ENCODE assay signal across 16 cellular contexts in genomic region chr3:137695351-137695750, GRCh38.
DNase-seq lines count a peak whose midpoint lies in the region; ATAC-seq and TF ChIP-seq lines count a peak whose summit lies in the region.
"Had no signal": no experiment of that assay in that cellular context is flagged by ENCODE, and none has a peak within 500 bp of the region (broad histone marks: within the 10 kb centered on the region; RNA-seq: fewer than 3 reads in every experiment).

No MANE protein-coding gene starts in this region.

- H3K18ac ChIP-seq in mesendoderm (ENCODE audit: low read length) = peak overlapping the region; percentile 51

- no peak overlapping the region for H2BK5ac ChIP-seq in mesendoderm (ENCODE audit: low read length)

- peaks cover 16% of the 10 kb centered on the region for H3F3A ChIP-seq in neural progenitor cell (ENCODE audit: low read depth)

- H3K27ac Mint-ChIP-seq in neural progenitor cell = peak overlapping the region; percentile 67
- H3K27ac Mint-ChIP-seq: CD4-positive, alpha-beta memory T cell; H9 had no signal

- ATAC-seq in GM21717 (IDR thresholded peaks at IDR 0.05; ENCODE audit: unreplicated experiment) (no peak), GM21526 (IDR thresholded peaks at IDR 0.05; ENCODE audit: low FRiP score, unreplicated experiment) (no peak), HG03139 (IDR thresholded peaks at IDR 0.05; ENCODE audit: unreplicated experiment) (no peak)
- ATAC-seq: HCT116 had no signal

- H3K36me3 Mint-ChIP-seq in neural progenitor cell = no peaks in the 10 kb centered on the region
- H3K36me3 Mint-ChIP-seq: CD4-positive, alpha-beta memory T cell had no signal

- H3K9ac ChIP-seq in NT2/D1 (ENCODE audit: insufficient read length, low read depth) (no peak overlapping the region), mesendoderm (ENCODE audit: low read length) (no peak overlapping the region), neural progenitor cell (no peak overlapping the region)

- no peak overlapping the region for H2AFZ ChIP-seq in neural progenitor cell (replicated peaks)

- H3K79me1 ChIP-seq in mesendoderm (ENCODE audit: low read length) = no peaks in the 10 kb centered on the region

- no peak overlapping the region for H3K4me3 ChIP-seq in NT2/D1 (ENCODE audit: insufficient read length, low read depth)
- H3K4me3 ChIP-seq in iPS-18c (ENCODE audit: insufficient read depth, low read depth, low read length) = 0 out of 2 replicates have a peak overlapping the region, but pooled peaks have one; percentile 1
- no peak overlapping the region for H3K4me3 ChIP-seq in mesendoderm (ENCODE audit: low read length)
- H3K4me3 ChIP-seq in neural progenitor cell = no peak overlapping the region

- DNase-seq in NT2/D1 (ENCODE audit: low read depth, low spot score) (peak; percentile 56), mesendoderm (peak; percentile 28), neural progenitor cell (ENCODE audit: low spot score) (no peak), NCI-H526 treated with DMSO at 0.1 percent for 48 hours (lab: John Stamatoyannopoulos, UW) (no peak)
- DNase-seq: C1 segment of cervical spinal cord; Calu3; CD4-positive, alpha-beta memory T cell; COR-L47; DMS153; DND-41; H9 had no signal

- H2BK15ac ChIP-seq in mesendoderm (replicated peaks; ENCODE audit: low read depth) = no peak overlapping the region

- H3K4me1 ChIP-seq in NT2/D1 (ENCODE audit: insufficient read depth, insufficient read length) = peaks cover 4% of the 10 kb centered on the region
- H3K4me1 ChIP-seq in mesendoderm (ENCODE audit: control insufficient read depth, low read depth, low read length) = peaks cover 3% of the 10 kb centered on the region
- H3K4me1 ChIP-seq in neural progenitor cell = peaks cover 25% of the 10 kb centered on the region

- H3K36me3 ChIP-seq in NT2/D1 (ENCODE audit: insufficient read depth, insufficient read length, low read length) = no peaks in the 10 kb centered on the region
- H3K36me3 ChIP-seq in mesendoderm (ENCODE audit: control insufficient read depth, insufficient read depth, low read length) = no peaks in the 10 kb centered on the region
- H3K36me3 ChIP-seq in neural progenitor cell = no peaks in the 10 kb centered on the region

- H3K27ac ChIP-seq in mesendoderm (ENCODE audit: low read depth, low read length) = no peak overlapping the region
- no peak overlapping the region for H3K27ac ChIP-seq in neural progenitor cell

- H3K4me1 Mint-ChIP-seq in neural progenitor cell = peaks cover 28% of the 10 kb centered on the region
- H3K4me1 Mint-ChIP-seq: CD4-positive, alpha-beta memory T cell had no signal

- no peaks in the 10 kb centered on the region for H3K9me3 Mint-ChIP-seq in neural progenitor cell
- H3K9me3 Mint-ChIP-seq: H9 had no signal

- H3K4me2 ChIP-seq in mesendoderm (ENCODE audit: low read length) (no peak overlapping the region), neural progenitor cell (no peak overlapping the region)

- WGBS in mesendoderm (ENCODE audit: extremely low coverage, insufficient coverage, low lambda C conversion rate) = no CpG with 5 or more reads among the region's 6 CpGs

- no peak overlapping the region for H3K4ac ChIP-seq in mesendoderm (ENCODE audit: low read depth, low read length)

- H3K27me3 ChIP-seq in NT2/D1 (ENCODE audit: insufficient read depth, insufficient read length) (peaks cover 26% of the 10 kb centered on the region), mesendoderm (ENCODE audit: insufficient read depth, low read length, poor library complexity) (no peaks in the 10 kb centered on the region), neural progenitor cell (peaks cover 7% of the 10 kb centered on the region)

- no peak overlapping the region for H4K8ac ChIP-seq in mesendoderm (ENCODE audit: low read depth, low read length)

- no peak overlapping the region for H2AK5ac ChIP-seq in mesendoderm (ENCODE audit: low read length)

- H3K23ac ChIP-seq in mesendoderm (ENCODE audit: low read length) = no peak overlapping the region

- H3K56ac ChIP-seq in mesendoderm (ENCODE audit: low read length) = no peak overlapping the region

- no peak overlapping the region for H2BK120ac ChIP-seq in mesendoderm (ENCODE audit: low read depth, low read length)

- peaks cover 5% of the 10 kb centered on the region for H3K27me3 Mint-ChIP-seq in neural progenitor cell (ENCODE audit: insufficient read depth, low read depth)
- H3K27me3 Mint-ChIP-seq: CD4-positive, alpha-beta memory T cell had no signal

- H3K4me3 Mint-ChIP-seq in neural progenitor cell = no peak overlapping the region
- H3K4me3 Mint-ChIP-seq: CD4-positive, alpha-beta memory T cell; H9 had no signal

- TF ChIP-seq CTCF in neural progenitor cell (IDR thresholded peaks at IDR 0.05) = no peak

- H4K5ac ChIP-seq in mesendoderm (ENCODE audit: low read length) = no peak overlapping the region

- no peaks in the 10 kb centered on the region for H4K20me1 ChIP-seq in neural progenitor cell (ENCODE audit: low read depth)

- H3K9me3 ChIP-seq in NT2/D1 (ENCODE audit: insufficient read depth, low read length) (no peaks in the 10 kb centered on the region), iPS-18c (ENCODE audit: control insufficient read depth, insufficient read depth, low read length) (no peaks in the 10 kb centered on the region), neural progenitor cell (ENCODE audit: low read depth) (no peaks in the 10 kb centered on the region)

- H3K79me2 ChIP-seq in mesendoderm (ENCODE audit: control insufficient read depth, insufficient read depth, low read length) (no peaks in the 10 kb centered on the region), neural progenitor cell (ENCODE audit: low read depth) (no peaks in the 10 kb centered on the region)

Comparison
In these comparisons a context has a peak if more than half of its experiments do, and no peak if none do; other contexts are left out.
1. DNase-seq: peak in NT2/D1 (single experiment) and mesendoderm (single experiment); none in neural progenitor cell (single experiment) and NCI-H526 treated with DMSO at 0.1 percent for 48 hours (single experiment).